Comparison of ENCODE assay signal across 1 cellular context in the genomic region with DNA sequence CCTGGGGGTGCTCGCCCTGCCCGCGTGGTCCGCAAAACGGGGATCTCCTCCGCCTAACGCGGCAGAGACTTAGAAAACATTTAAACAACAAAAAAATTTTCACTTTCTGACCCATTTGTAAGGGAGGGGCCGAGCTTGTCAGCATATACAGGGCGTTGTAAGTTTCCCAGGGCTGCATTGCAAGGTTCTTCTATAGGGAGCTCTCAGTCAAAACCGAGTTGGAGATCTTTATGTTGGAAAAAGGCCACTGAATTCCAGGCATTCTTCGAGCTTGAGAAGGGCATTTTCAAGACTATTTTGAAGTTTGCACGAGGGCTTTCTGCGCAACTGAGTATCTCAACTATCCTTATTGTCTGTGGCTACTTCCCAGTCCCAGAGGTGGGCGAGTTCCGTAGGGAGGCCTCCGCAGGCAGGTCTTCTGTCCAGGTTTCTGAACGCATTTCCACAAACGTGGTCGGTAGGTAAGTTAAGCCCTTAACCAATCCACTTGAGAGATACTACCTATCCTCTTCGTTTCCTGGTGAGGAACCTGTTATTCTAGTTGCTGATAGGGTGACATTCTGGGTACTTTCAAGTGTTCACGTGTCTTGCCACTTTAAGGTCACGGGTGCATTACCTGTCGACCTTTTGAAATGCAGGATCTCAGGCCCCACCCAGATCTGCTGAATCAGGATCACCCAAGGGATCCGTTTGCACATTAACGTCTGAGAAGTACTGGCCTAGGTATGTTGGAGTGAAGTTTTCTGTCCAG.
A peak's percentile ranks its signal among the peaks of the same experiment; 100 is the strongest.
TF ChIP-seq lines count a peak whose summit lies in the region.

No MANE protein-coding gene starts in this region.

TF ChIP-seq in HepG2, 621 proteins besides CTCF, POLR2A, EP300 and RAD21 (continued from another document):
- TF ChIP-seq DNMT1 (CRISPR knock-in tag; IDR thresholded peaks at IDR 0.05) (no peak), ARNTL (CRISPR knock-in tag; IDR thresholded peaks at IDR 0.05) (peak; percentile 88), ZNF619 (CRISPR knock-in tag; IDR thresholded peaks at IDR 0.05) (no peak), POLR2AphosphoS5 (IDR thresholded peaks at IDR 0.05; ENCODE audit: low read depth, low read length) (peak; percentile 55), SSRP1 (CRISPR knock-in tag; IDR thresholded peaks at IDR 0.05) (peak; percentile 57; the same call in 1 of the 2 replicates), RARA (CRISPR knock-in tag; IDR thresholded peaks at IDR 0.05) (peak; percentile 70), CBX2 (IDR thresholded peaks at IDR 0.05; ENCODE audit: low read depth, low read length) (no peak), CBX2 (CRISPR knock-in tag; IDR thresholded peaks at IDR 0.05; ENCODE audit: low read depth) (no peak), ZFP41 (CRISPR knock-in tag; IDR thresholded peaks at IDR 0.05; ENCODE audit: borderline replicate concordance) (no peak), JUNB (CRISPR knock-in tag; IDR thresholded peaks at IDR 0.05; ENCODE audit: borderline replicate concordance) (no peak), ZBTB3 (CRISPR knock-in tag; IDR thresholded peaks at IDR 0.05; ENCODE audit: borderline replicate concordance, low read depth) (no peak), HDAC2 (CRISPR knock-in tag; IDR thresholded peaks at IDR 0.05) (0 out of 2 replicates have a peak, but pooled peaks have one; percentile 19), PAWR (CRISPR knock-in tag; IDR thresholded peaks at IDR 0.05; ENCODE audit: borderline replicate concordance) (no peak), ZNF33B (CRISPR knock-in tag; IDR thresholded peaks at IDR 0.05) (0 out of 2 replicates have a peak, but pooled peaks have one; percentile 7), AKAP8 (CRISPR knock-in tag; IDR thresholded peaks at IDR 0.05) (0 out of 2 replicates have a peak, but pooled peaks have one; percentile 45), MAFF (IDR thresholded peaks at IDR 0.05; ENCODE audit: low read depth, low read length) (peak; percentile 42; the same call in 1 of the 2 replicates), ZNF761 (CRISPR knock-in tag; conservative IDR thresholded peaks at IDR 0.05) (no peak), FOXA3 (CRISPR knock-in tag; IDR thresholded peaks at IDR 0.05) (0 out of 2 replicates have a peak, but pooled peaks have one; percentile 16), MAFK (conservative IDR thresholded peaks at IDR 0.05 in 1 of 2, IDR thresholded peaks at IDR 0.05 in 1 of 2; ENCODE audit: low read length in 2 of 2) (peak in 1 of 2 experiments; percentile 50; a peak in 3 of 4 replicates), ZFP1 (CRISPR knock-in tag; IDR thresholded peaks at IDR 0.05) (no peak), ZSCAN29 (CRISPR knock-in tag; conservative IDR thresholded peaks at IDR 0.05) (0 out of 2 replicates have a peak, but pooled peaks have one; percentile 33), NR2F6 (IDR thresholded peaks at IDR 0.05) (peak; percentile 40; the same call in 1 of the 2 replicates), NR2F6 (CRISPR knock-in tag; IDR thresholded peaks at IDR 0.05) (peak; percentile 72), TEAD3 (CRISPR knock-in tag; optimal IDR thresholded peaks at IDR 0.05; ENCODE audit: borderline replicate concordance) (peak; percentile 41)
- TF ChIP-seq, protein P1, sequence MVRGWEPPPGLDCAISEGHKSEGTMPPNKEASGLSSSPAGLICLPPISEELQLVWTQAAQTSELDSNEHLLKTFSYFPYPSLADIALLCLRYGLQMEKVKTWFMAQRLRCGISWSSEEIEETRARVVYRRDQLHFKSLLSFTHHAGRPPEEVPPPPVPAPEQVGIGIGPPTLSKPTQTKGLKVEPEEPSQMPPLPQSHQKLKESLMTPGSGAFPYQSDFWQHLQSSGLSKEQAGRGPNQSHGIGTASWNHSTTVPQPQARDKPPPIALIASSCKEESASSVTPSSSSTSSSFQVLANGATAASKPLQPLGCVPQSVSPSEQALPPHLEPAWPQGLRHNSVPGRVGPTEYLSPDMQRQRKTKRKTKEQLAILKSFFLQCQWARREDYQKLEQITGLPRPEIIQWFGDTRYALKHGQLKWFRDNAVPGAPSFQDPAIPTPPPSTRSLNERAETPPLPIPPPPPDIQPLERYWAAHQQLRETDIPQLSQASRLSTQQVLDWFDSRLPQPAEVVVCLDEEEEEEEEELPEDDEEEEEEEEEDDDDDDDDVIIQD (CRISPR knock-in tag; IDR thresholded peaks at IDR 0.05; ENCODE audit: low read depth) = 0 out of 2 replicates have a peak, but pooled peaks have one; percentile 52
- TF ChIP-seq, protein P2, sequence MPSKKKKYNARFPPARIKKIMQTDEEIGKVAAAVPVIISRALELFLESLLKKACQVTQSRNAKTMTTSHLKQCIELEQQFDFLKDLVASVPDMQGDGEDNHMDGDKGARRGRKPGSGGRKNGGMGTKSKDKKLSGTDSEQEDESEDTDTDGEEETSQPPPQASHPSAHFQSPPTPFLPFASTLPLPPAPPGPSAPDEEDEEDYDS (CRISPR knock-in tag; IDR thresholded peaks at IDR 0.05) = peak; percentile 40; the same call in 1 of the 2 replicates
- TF ChIP-seq, protein P3, sequence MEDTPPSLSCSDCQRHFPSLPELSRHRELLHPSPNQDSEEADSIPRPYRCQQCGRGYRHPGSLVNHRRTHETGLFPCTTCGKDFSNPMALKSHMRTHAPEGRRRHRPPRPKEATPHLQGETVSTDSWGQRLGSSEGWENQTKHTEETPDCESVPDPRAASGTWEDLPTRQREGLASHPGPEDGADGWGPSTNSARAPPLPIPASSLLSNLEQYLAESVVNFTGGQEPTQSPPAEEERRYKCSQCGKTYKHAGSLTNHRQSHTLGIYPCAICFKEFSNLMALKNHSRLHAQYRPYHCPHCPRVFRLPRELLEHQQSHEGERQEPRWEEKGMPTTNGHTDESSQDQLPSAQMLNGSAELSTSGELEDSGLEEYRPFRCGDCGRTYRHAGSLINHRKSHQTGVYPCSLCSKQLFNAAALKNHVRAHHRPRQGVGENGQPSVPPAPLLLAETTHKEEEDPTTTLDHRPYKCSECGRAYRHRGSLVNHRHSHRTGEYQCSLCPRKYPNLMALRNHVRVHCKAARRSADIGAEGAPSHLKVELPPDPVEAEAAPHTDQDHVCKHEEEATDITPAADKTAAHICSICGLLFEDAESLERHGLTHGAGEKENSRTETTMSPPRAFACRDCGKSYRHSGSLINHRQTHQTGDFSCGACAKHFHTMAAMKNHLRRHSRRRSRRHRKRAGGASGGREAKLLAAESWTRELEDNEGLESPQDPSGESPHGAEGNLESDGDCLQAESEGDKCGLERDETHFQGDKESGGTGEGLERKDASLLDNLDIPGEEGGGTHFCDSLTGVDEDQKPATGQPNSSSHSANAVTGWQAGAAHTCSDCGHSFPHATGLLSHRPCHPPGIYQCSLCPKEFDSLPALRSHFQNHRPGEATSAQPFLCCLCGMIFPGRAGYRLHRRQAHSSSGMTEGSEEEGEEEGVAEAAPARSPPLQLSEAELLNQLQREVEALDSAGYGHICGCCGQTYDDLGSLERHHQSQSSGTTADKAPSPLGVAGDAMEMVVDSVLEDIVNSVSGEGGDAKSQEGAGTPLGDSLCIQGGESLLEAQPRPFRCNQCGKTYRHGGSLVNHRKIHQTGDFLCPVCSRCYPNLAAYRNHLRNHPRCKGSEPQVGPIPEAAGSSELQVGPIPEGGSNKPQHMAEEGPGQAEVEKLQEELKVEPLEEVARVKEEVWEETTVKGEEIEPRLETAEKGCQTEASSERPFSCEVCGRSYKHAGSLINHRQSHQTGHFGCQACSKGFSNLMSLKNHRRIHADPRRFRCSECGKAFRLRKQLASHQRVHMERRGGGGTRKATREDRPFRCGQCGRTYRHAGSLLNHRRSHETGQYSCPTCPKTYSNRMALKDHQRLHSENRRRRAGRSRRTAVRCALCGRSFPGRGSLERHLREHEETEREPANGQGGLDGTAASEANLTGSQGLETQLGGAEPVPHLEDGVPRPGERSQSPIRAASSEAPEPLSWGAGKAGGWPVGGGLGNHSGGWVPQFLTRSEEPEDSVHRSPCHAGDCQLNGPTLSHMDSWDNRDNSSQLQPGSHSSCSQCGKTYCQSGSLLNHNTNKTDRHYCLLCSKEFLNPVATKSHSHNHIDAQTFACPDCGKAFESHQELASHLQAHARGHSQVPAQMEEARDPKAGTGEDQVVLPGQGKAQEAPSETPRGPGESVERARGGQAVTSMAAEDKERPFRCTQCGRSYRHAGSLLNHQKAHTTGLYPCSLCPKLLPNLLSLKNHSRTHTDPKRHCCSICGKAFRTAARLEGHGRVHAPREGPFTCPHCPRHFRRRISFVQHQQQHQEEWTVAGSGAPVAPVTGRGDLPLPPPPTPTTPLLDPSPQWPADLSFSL (CRISPR knock-in tag; IDR thresholded peaks at IDR 0.05) = no peak
- TF ChIP-seq, protein P4, sequence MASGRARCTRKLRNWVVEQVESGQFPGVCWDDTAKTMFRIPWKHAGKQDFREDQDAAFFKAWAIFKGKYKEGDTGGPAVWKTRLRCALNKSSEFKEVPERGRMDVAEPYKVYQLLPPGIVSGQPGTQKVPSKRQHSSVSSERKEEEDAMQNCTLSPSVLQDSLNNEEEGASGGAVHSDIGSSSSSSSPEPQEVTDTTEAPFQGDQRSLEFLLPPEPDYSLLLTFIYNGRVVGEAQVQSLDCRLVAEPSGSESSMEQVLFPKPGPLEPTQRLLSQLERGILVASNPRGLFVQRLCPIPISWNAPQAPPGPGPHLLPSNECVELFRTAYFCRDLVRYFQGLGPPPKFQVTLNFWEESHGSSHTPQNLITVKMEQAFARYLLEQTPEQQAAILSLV (CRISPR knock-in tag; IDR thresholded peaks at IDR 0.05; ENCODE audit: borderline replicate concordance) = 0 out of 2 replicates have a peak, but pooled peaks have one; percentile 45
- TF ChIP-seq, protein P5, sequence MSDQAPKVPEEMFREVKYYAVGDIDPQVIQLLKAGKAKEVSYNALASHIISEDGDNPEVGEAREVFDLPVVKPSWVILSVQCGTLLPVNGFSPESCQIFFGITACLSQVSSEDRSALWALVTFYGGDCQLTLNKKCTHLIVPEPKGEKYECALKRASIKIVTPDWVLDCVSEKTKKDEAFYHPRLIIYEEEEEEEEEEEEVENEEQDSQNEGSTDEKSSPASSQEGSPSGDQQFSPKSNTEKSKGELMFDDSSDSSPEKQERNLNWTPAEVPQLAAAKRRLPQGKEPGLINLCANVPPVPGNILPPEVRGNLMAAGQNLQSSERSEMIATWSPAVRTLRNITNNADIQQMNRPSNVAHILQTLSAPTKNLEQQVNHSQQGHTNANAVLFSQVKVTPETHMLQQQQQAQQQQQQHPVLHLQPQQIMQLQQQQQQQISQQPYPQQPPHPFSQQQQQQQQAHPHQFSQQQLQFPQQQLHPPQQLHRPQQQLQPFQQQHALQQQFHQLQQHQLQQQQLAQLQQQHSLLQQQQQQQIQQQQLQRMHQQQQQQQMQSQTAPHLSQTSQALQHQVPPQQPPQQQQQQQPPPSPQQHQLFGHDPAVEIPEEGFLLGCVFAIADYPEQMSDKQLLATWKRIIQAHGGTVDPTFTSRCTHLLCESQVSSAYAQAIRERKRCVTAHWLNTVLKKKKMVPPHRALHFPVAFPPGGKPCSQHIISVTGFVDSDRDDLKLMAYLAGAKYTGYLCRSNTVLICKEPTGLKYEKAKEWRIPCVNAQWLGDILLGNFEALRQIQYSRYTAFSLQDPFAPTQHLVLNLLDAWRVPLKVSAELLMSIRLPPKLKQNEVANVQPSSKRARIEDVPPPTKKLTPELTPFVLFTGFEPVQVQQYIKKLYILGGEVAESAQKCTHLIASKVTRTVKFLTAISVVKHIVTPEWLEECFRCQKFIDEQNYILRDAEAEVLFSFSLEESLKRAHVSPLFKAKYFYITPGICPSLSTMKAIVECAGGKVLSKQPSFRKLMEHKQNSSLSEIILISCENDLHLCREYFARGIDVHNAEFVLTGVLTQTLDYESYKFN (CRISPR knock-in tag; conservative IDR thresholded peaks at IDR 0.05) = 0 out of 2 replicates have a peak, but pooled peaks have one; percentile 4
- TF ChIP-seq, protein P6, sequence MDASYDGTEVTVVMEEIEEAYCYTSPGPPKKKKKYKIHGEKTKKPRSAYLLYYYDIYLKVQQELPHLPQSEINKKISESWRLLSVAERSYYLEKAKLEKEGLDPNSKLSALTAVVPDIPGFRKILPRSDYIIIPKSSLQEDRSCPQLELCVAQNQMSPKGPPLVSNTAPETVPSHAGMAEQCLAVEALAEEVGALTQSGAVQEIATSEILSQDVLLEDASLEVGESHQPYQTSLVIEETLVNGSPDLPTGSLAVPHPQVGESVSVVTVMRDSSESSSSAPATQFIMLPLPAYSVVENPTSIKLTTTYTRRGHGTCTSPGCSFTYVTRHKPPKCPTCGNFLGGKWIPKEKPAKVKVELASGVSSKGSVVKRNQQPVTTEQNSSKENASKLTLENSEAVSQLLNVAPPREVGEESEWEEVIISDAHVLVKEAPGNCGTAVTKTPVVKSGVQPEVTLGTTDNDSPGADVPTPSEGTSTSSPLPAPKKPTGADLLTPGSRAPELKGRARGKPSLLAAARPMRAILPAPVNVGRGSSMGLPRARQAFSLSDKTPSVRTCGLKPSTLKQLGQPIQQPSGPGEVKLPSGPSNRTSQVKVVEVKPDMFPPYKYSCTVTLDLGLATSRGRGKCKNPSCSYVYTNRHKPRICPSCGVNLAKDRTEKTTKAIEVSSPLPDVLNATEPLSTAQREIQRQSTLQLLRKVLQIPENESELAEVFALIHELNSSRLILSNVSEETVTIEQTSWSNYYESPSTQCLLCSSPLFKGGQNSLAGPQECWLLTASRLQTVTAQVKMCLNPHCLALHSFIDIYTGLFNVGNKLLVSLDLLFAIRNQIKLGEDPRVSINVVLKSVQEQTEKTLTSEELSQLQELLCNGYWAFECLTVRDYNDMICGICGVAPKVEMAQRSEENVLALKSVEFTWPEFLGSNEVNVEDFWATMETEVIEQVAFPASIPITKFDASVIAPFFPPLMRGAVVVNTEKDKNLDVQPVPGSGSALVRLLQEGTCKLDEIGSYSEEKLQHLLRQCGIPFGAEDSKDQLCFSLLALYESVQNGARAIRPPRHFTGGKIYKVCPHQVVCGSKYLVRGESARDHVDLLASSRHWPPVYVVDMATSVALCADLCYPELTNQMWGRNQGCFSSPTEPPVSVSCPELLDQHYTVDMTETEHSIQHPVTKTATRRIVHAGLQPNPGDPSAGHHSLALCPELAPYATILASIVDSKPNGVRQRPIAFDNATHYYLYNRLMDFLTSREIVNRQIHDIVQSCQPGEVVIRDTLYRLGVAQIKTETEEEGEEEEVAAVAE (CRISPR knock-in tag; IDR thresholded peaks at IDR 0.05; ENCODE audit: borderline replicate concordance) = peak; percentile 96
- TF ChIP-seq, protein P7, sequence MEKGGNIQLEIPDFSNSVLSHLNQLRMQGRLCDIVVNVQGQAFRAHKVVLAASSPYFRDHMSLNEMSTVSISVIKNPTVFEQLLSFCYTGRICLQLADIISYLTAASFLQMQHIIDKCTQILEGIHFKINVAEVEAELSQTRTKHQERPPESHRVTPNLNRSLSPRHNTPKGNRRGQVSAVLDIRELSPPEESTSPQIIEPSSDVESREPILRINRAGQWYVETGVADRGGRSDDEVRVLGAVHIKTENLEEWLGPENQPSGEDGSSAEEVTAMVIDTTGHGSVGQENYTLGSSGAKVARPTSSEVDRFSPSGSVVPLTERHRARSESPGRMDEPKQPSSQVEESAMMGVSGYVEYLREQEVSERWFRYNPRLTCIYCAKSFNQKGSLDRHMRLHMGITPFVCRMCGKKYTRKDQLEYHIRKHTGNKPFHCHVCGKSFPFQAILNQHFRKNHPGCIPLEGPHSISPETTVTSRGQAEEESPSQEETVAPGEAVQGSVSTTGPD (CRISPR knock-in tag; IDR thresholded peaks at IDR 0.05) = no peak
- TF ChIP-seq, protein P8, sequence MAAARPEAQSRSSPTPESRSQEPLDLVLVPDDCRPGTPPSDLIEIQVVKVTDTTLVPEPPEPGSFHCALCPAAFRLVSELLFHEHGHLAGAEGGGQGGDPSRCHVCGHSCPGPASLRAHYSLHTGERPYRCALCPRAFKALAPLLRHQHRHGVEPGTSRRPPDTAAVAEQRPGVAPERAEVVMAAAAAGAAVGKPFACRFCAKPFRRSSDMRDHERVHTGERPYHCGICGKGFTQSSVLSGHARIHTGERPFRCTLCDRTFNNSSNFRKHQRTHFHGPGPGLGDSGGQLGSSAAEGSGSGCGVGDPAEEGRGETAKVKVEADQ (CRISPR knock-in tag; IDR thresholded peaks at IDR 0.05; ENCODE audit: borderline replicate concordance) = peak; percentile 35; the same call in 1 of the 2 replicates
- TF ChIP-seq, protein P9, sequence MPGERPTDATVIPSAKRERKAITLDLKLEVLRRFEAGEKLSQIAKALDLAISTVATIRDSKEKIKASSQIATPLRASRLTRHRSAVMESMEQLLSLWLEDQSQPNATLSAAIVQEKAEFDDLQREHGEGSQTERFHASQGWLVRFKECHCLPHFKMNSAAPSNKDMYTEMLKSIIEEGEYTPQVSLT (CRISPR knock-in tag; IDR thresholded peaks at IDR 0.05; ENCODE audit: borderline replicate concordance, low read depth) = no peak
TF ChIP-seq in HepG2: peak in this region for 42.
